Comparison of ENCODE assay signal across 8 cellular contexts in genomic region chr2:162297925-162298552, GRCh38. TPM values are rescaled to one million over a fixed set of nuclear protein-coding genes. Genes with fewer than 3 reads are reported as not detected.
DNase-seq lines count a peak whose midpoint lies in the region; ATAC-seq, FAIRE-seq and TF ChIP-seq lines count a peak whose summit lies in the region.

No MANE protein-coding gene starts in this region.

- H3K36me3 ChIP-seq in psoas muscle (ENCODE audit: insufficient read depth in 1 of 2, low read depth in 1 of 2): no peaks in the 10 kb centered on the region

- H3K27ac Mint-ChIP-seq in CD4-positive, alpha-beta T cell: no peak overlapping the region

- POLR2A ChIA-PET in CD4-positive, alpha-beta T cell (lab: Charles Lee): interaction anchor here (0.8 to 1.8 kb wide), 3 partner anchors 21 to 119 kb away, joined by 3 to 7 read pairs (median 3); partner anchors contain the start of gene IFIH1

- ATAC-seq in CD4-positive, alpha-beta T cell (ENCODE audit: poor library complexity): peak; percentile 70
- peak; percentile 54 for ATAC-seq in GM18519 (IDR thresholded peaks at IDR 0.05; ENCODE audit: low FRiP score, unreplicated experiment)
- peak; percentile 70 for ATAC-seq in HG03378 (IDR thresholded peaks at IDR 0.05; ENCODE audit: unreplicated experiment)
- ATAC-seq in psoas muscle: peak in 2 of 4 donors; percentile 59 to 77
- ATAC-seq in GM19328 (IDR thresholded peaks at IDR 0.05; ENCODE audit: unreplicated experiment): no peak

- H3K4me3 Mint-ChIP-seq in CD4-positive, alpha-beta T cell: no peak overlapping the region

- peaks cover 8% of the 10 kb centered on the region for H3K4me1 ChIP-seq in psoas muscle

- CTCF ChIA-PET in CD4-positive, alpha-beta T cell (lab: Charles Lee): interaction anchor here (0.6 to 2.2 kb wide), 9 partner anchors 11 to 712 kb away, joined by 3 to 10 read pairs (median 4); partner anchors contain the start of gene IFIH1

- no peak overlapping the region for H3K27ac ChIP-seq in CD4-positive, alpha-beta T cell (ENCODE audit: low read depth, low read length)
- no peak overlapping the region for H3K27ac ChIP-seq in psoas muscle

- DNase-seq in CD4-positive, alpha-beta T cell: peak in 6 of 10 experiments; percentile 31 to 50 (median 38)
- DNase-seq in NCI-H526 treated with DMSO at 0.1 percent for 48 hours (lab: John Stamatoyannopoulos, UW) (peak; percentile 60), frontal cortex (ENCODE audit: low spot score in 2 of 2) (no peak), psoas muscle (no peak)
- DNase-seq in activated CD8-positive, alpha-beta memory T cell treated with anti-CD3 and anti-CD28 coated beads, Interleukin-2, amount 50 U/mL, for 1 hour (ENCODE audit: extremely low read depth): peak; percentile 17

- H3K27me3 Mint-ChIP-seq in CD4-positive, alpha-beta T cell: no peaks in the 10 kb centered on the region

- H3K9me3 Mint-ChIP-seq in CD4-positive, alpha-beta T cell: no peaks in the 10 kb centered on the region

- no peaks in the 10 kb centered on the region for H3K27me3 ChIP-seq in CD4-positive, alpha-beta T cell (ENCODE audit: control insufficient read depth, insufficient read depth, low read length)
- no peaks in the 10 kb centered on the region for H3K27me3 ChIP-seq in psoas muscle (ENCODE audit: insufficient read depth in 3 of 3, low read length in 2 of 3)

- intact Hi-C loops in CD4-positive, alpha-beta T cell (cut with DNase I, micrococcal nuclease): loop anchor here (1.0 to 5.0 kb wide), 4 partner anchors 77 to 712 kb away; partner anchors contain the start of gene GCG (in 1 of the 2)
- intact Hi-C loops in psoas muscle (cut with DNase I): loop anchor here (2.0 to 5.0 kb wide), 2 partner anchors 77 to 141 kb away; no protein-coding TSS in a partner anchor

- 59 to 61% (median 59%) methylated on average over 5 of the region's 5 CpGs for WGBS in psoas muscle, 3 donors

- FAIRE-seq in frontal cortex (lab: Jason Lieb, UNC): peak; percentile 99

- H3K9me3 ChIP-seq in CD4-positive, alpha-beta T cell (ENCODE audit: control insufficient read depth, low read length): no peaks in the 10 kb centered on the region
- no peaks in the 10 kb centered on the region for H3K9me3 ChIP-seq in psoas muscle

- H3K4me3 ChIP-seq in psoas muscle: no peak overlapping the region

- peak; percentile 96 for TF ChIP-seq CTCF in CD4-positive, alpha-beta T cell (IDR thresholded peaks at IDR 0.05)
- TF ChIP-seq CTCF in psoas muscle (IDR thresholded peaks at IDR 0.05): peak; percentile 83

- H3K36me3 Mint-ChIP-seq in CD4-positive, alpha-beta T cell (ENCODE audit: low read depth): peaks cover 8% of the 10 kb centered on the region

- H3K4me1 Mint-ChIP-seq in CD4-positive, alpha-beta T cell (ENCODE audit: low read depth): peaks cover 4% of the 10 kb centered on the region

RNA-seq across cellular contexts. Expression of gene IFIH1, which starts 20.4 kb away (rescaled TPM):
- total RNA-seq in CD4-positive, alpha-beta T cell: 10 to 100 TPM; 31.1 to 32.1 TPM
- total RNA-seq in frontal cortex (2.0 TPM), psoas muscle (1 to 10 TPM; 1.3 to 3.6 (median 2.6) TPM)
- 1 to 10 TPM in 2 of 3 donors, under 1 TPM in 1; 0.98 to 1.8 (median 1.5) TPM for polyA plus RNA-seq in psoas muscle

RNA-seq across cellular contexts. Expression of gene GCA, which starts 45.9 kb away (rescaled TPM):
- total RNA-seq in CD4-positive, alpha-beta T cell: 1 to 10 TPM; 3.9 to 5.0 TPM
- total RNA-seq in frontal cortex: 17.9 TPM
- total RNA-seq in psoas muscle: 1 to 10 TPM; 3.6 to 5.2 (median 4.4) TPM
- 1 to 10 TPM; 1.6 to 3.6 (median 2.4) TPM for polyA plus RNA-seq in psoas muscle

RNA-seq across cellular contexts. Expression of gene FAP, which starts 54.8 kb away (rescaled TPM):
- not detected for total RNA-seq in CD4-positive, alpha-beta T cell
- 2.4 TPM for total RNA-seq in frontal cortex
- total RNA-seq in psoas muscle: 1 to 10 TPM; 1.6 to 7.5 (median 3.2) TPM
- 1 to 10 TPM in 2 of 3 donors, under 1 TPM in 1; 0.96 to 1.6 (median 1.3) TPM for polyA plus RNA-seq in psoas muscle

Comparison
In these comparisons a context has a peak if more than half of its experiments do, and no peak if none do; other contexts are left out.
1. DNase-seq: peak in CD4-positive, alpha-beta T cell (6 of 10), NCI-H526 treated with DMSO at 0.1 percent for 48 hours (single experiment) and activated CD8-positive, alpha-beta memory T cell treated with anti-CD3 and anti-CD28 coated beads, Interleukin-2, amount 50 U/mL, for 1 hour (single experiment); none in frontal cortex (0 of 2) and psoas muscle (0 of 2).
2. RNA of gene IFIH1, which starts 20.4 kb away (total RNA-seq): 31.1 to 32.1 TPM in CD4-positive, alpha-beta T cell; 1.3 to 3.6 TPM in psoas muscle and 2.0 TPM in frontal cortex (single experiment); every median in the first group is over 4 times any median in the second.